19 cellular contexts compared by ENCODE assay signal in the genomic region with DNA sequence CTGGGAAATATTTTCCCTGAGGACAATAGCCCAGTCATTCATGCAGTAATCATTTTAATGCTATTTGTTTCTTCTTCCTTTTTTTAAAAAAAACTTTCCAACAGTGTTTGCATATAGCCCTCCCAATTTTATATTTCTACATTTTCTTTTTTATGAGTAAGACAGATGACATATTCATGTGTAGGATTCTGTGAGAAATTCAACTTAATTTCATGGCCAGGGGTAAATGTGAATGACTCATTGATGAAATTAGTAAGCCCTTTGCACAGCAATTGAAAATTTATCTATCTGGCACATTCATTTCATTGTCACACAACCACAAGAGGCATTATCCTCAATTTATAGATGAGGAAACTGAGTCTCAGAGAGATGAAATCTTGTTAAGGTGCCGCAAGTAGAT.
"Had no signal": no experiment of that assay in that cellular context is flagged by ENCODE, and none has a peak within 500 bp of the region (broad histone marks: within the 10 kb centered on the region; RNA-seq: fewer than 3 reads in every experiment).

No MANE protein-coding gene starts in this region.

- H3K36me3 ChIP-seq: adrenal gland, esophagus squamous epithelium, left lung, neutrophil, thyroid gland had no signal

- H3K9ac ChIP-seq: parathyroid adenoma had no signal

- H2AFZ ChIP-seq: parathyroid adenoma had no signal

- H3K27ac ChIP-seq: adrenal gland, esophagus squamous epithelium, left lung, neutrophil, parathyroid adenoma, thyroid gland had no signal

- H3K79me2 ChIP-seq: parathyroid adenoma had no signal

- H3K4me1 ChIP-seq: adrenal gland, esophagus squamous epithelium, left lung, parathyroid adenoma, thyroid gland had no signal

- DNase-seq: activated CD4-positive, alpha-beta T cell treated with anti-CD3 and anti-CD28 coated beads, Interleukin-2, amount 10 ng/mL, durations not matched to agents 24 days and 14 days; activated CD8-positive, alpha-beta T cell treated with anti-CD3 and anti-CD28 coated beads, Interleukin-2, amount 10 ng/mL, durations not matched to agents 7 days and 5 days; activated effector memory CD4-positive, alpha-beta T cell treated with anti-CD3 and anti-CD28 coated beads, Interleukin-2, amount 50 U/mL, for 16 hours; activated naive CD4-positive, alpha-beta T cell treated with anti-CD3 and anti-CD28 coated beads, Interleukin-2, amount 50 U/mL, for 16 hours; activated T-cell treated with anti-CD3 and anti-CD28 coated beads, Interleukin-2, amount 50 U/mL, for 48 hours; adrenal gland; dermis blood vessel endothelial cell; effector memory CD4-positive, alpha-beta T cell; esophagus squamous epithelium; left lung; stimulated activated CD4-positive, alpha-beta T cell treated with anti-CD3 and anti-CD28 coated beads, Interleukin-4, amount 100 ng/mL, for 4 hours; stimulated activated naive CD4-positive, alpha-beta T cell; T-helper 17 cell; thyroid gland had no signal

- ATAC-seq: activated CD8-positive, alpha-beta T cell treated with anti-CD3 and anti-CD28 coated beads, Interleukin-2, amount 10 ng/mL, durations not matched to agents 7 days and 5 days; left lung; natural killer cell treated with Interleukin-12 subunit alpha and Interleukin-12 subunit beta and Interleukin-15 and Interleukin-18, amount 100 ng/mL, for 72 hours; sciatic nerve; T-helper 17 cell; WTC11 had no signal

- H3K9me3 ChIP-seq: adrenal gland, esophagus squamous epithelium, left lung, neutrophil, thyroid gland had no signal

- H3K27me3 ChIP-seq: adrenal gland, esophagus squamous epithelium, left lung, neutrophil, thyroid gland had no signal

- H3K4me3 ChIP-seq: adrenal gland, esophagus squamous epithelium, left lung, thyroid gland had no signal
